Comparison of ENCODE assay signal across 11 cellular contexts in genomic region chr2:217851191-217852020, GRCh38.
DNase-seq lines count a peak whose midpoint lies in the region; ATAC-seq and TF ChIP-seq lines count a peak whose summit lies in the region.
"Had no signal": no experiment of that assay in that cellular context is flagged by ENCODE, and none has a peak within 500 bp of the region (broad histone marks: within the 10 kb centered on the region; RNA-seq: fewer than 3 reads in every experiment).

No MANE protein-coding gene starts in this region.

- no peaks in the 10 kb centered on the region for H3K9me3 Mint-ChIP-seq in HFFc6

- peaks cover 9% of the 10 kb centered on the region for H3K79me2 ChIP-seq in hepatocyte

- H3K9me3 ChIP-seq in hepatocyte (ENCODE audit: low read depth): no peaks in the 10 kb centered on the region

- H3K27me3 Mint-ChIP-seq in HFFc6 (ENCODE audit: insufficient read depth): peaks cover 18% of the 10 kb centered on the region

- H3K4me1 ChIP-seq in hepatocyte (ENCODE audit: insufficient read depth): peaks cover 22% of the 10 kb centered on the region

- no peaks in the 10 kb centered on the region for H3K36me3 ChIP-seq in hepatocyte (replicated peaks; ENCODE audit: insufficient read depth, low read depth)

- H3K27ac ChIP-seq in hepatocyte (peak overlapping the region; percentile 65), substantia nigra (ENCODE audit: low read depth, low read length, poor library complexity, severe bottlenecking) (peak overlapping the region; percentile 26)

- no peak overlapping the region for H2AFZ ChIP-seq in hepatocyte

- DNase-seq in HFFc6 (peak; percentile 77), astrocyte of the hippocampus (ENCODE audit: low read depth, low spot score) (peak; percentile 55), hepatocyte (ENCODE audit: low spot score) (no peak), substantia nigra (lab: John Stamatoyannopoulos, UW) (peak in 11 of 49 donors; percentile 19 to 53 (median 33)), COLO668 (lab: John Stamatoyannopoulos, UW; ENCODE audit: unreplicated experiment) (no peak), T-helper 1 cell (no peak), COLO829 (ENCODE audit: low spot score) (no peak)
- DNase-seq: activated naive CD4-positive, alpha-beta T cell treated with anti-CD3 and anti-CD28 coated beads, Interleukin-2, amount 50 U/mL, for 16 hours; NCI-H2107; stimulated activated CD4-positive, alpha-beta T cell treated with anti-CD3 and anti-CD28 coated beads, Interleukin-12 subunit alpha, Interleukin-12 subunit beta, amount 100 ng/mL, for 4 hours had no signal

- H3K4me1 Mint-ChIP-seq in HFFc6 (ENCODE audit: low read depth): peaks cover 67% of the 10 kb centered on the region

- H3K9me2 ChIP-seq in hepatocyte (replicated peaks; ENCODE audit: insufficient read depth): no peaks in the 10 kb centered on the region

- peak overlapping the region; percentile 71 for H3K27ac Mint-ChIP-seq in HFFc6

- no peak for TF ChIP-seq CTCF in HFFc6 (IDR thresholded peaks at IDR 0.05)
- TF ChIP-seq CTCF in hepatocyte (IDR thresholded peaks at IDR 0.05; ENCODE audit: poor library complexity): no peak

- peak overlapping the region; percentile 58 for H3K4me3 Mint-ChIP-seq in HFFc6

- H3K4me3 ChIP-seq in hepatocyte: no peak overlapping the region

- 83% methylated on average over 2 of the region's 2 CpGs for WGBS in hepatocyte (ENCODE audit: low lambda C conversion rate, missing lambda C conversion rate)

- H3K4me2 ChIP-seq in hepatocyte: peak overlapping the region; percentile 62

- ATAC-seq in GM21390 (IDR thresholded peaks at IDR 0.05; ENCODE audit: unreplicated experiment): no peak

- H3K27me3 ChIP-seq in hepatocyte: no peaks in the 10 kb centered on the region

- H3K36me3 Mint-ChIP-seq in HFFc6 (ENCODE audit: low read depth): peaks cover 38% of the 10 kb centered on the region

- peaks cover 4% of the 10 kb centered on the region for H4K20me1 ChIP-seq in hepatocyte (ENCODE audit: insufficient read depth, poor library complexity, severe bottlenecking)

Comparison
In these comparisons a context has a peak if more than half of its experiments do, and no peak if none do; other contexts are left out.
1. DNase-seq: peak in HFFc6 (single experiment) and astrocyte of the hippocampus (single experiment); none in hepatocyte (single experiment), COLO668 (single experiment), T-helper 1 cell (0 of 5) and COLO829 (single experiment).